Comparison of ENCODE assay signal across 1 cellular context in genomic region chr1:168903237-168903830, GRCh38.
TF ChIP-seq lines count a peak whose summit lies in the region.

No MANE protein-coding gene starts in this region.

TF ChIP-seq in HEK293, 187 proteins besides CTCF, POLR2A, EP300 and RAD21 (continued from another document):
- TF ChIP-seq, protein P1, sequence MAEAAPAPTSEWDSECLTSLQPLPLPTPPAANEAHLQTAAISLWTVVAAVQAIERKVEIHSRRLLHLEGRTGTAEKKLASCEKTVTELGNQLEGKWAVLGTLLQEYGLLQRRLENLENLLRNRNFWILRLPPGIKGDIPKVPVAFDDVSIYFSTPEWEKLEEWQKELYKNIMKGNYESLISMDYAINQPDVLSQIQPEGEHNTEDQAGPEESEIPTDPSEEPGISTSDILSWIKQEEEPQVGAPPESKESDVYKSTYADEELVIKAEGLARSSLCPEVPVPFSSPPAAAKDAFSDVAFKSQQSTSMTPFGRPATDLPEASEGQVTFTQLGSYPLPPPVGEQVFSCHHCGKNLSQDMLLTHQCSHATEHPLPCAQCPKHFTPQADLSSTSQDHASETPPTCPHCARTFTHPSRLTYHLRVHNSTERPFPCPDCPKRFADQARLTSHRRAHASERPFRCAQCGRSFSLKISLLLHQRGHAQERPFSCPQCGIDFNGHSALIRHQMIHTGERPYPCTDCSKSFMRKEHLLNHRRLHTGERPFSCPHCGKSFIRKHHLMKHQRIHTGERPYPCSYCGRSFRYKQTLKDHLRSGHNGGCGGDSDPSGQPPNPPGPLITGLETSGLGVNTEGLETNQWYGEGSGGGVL (tag by site-specific recombination; IDR thresholded peaks at IDR 0.05): no peak
